Comparison of ENCODE assay signal across 17 cellular contexts in the genomic region with DNA sequence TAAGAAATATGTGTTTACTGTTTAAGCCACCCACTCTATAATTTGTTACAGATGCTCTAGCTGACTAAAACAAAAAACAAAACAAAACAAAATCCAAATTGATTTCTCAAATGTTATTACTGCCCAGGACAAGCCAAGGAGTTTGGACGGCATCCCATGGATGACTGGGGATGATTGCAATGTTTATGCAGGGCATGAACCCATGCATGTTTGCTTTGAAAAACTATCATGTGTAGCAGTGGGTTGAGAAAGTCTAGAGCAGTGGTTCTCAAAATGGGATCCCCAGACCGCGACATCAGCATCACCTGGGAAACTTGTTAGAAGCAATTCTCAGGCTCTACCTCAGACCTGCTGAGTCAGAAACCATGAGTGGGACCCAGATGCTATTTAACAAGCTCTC.
A peak's percentile ranks its signal among the peaks of the same experiment; 100 is the strongest.
DNase-seq lines count a peak whose midpoint lies in the region; ATAC-seq and TF ChIP-seq lines count a peak whose summit lies in the region.
"Had no signal": no experiment of that assay in that cellular context is flagged by ENCODE, and none has a peak within 500 bp of the region (broad histone marks: within the 10 kb centered on the region; RNA-seq: fewer than 3 reads in every experiment).

No MANE protein-coding gene starts in this region.

- H3K4me3 Mint-ChIP-seq in stimulated activated naive CD8-positive, alpha-beta T cell treated with anti-CD3 and anti-CD28 coated beads, Interleukin-15, amount 100 ng/mL, for 72 hours = no peak overlapping the region
- H3K4me3 Mint-ChIP-seq: CD8-positive, alpha-beta memory T cell had no signal

- intact Hi-C loops in posterior cingulate gyrus (cut with DNase I) (no loop called here), lower lobe of right lung (cut with DNase I) (no loop called here)

- peaks cover 12 to 19% of the 10 kb centered on the region in 2 donors for H3K9me3 Mint-ChIP-seq in stimulated activated naive CD8-positive, alpha-beta T cell treated with anti-CD3 and anti-CD28 coated beads, Interleukin-15, amount 100 ng/mL, for 72 hours

- H3K4me3 ChIP-seq in foreskin fibroblast (ENCODE audit: low read depth in 1 of 2, low read length in 2 of 2) (no peak overlapping the region), lower lobe of right lung (no peak overlapping the region)
- H3K4me3 ChIP-seq: BLaER1, PC-9 had no signal

- H3K9me3 ChIP-seq in lower lobe of right lung = peaks cover 4% of the 10 kb centered on the region

- H3K4me1 Mint-ChIP-seq in stimulated activated naive CD8-positive, alpha-beta T cell treated with anti-CD3 and anti-CD28 coated beads, Interleukin-15, amount 100 ng/mL, for 72 hours = no peaks in the 10 kb centered on the region
- H3K4me1 Mint-ChIP-seq: CD8-positive, alpha-beta memory T cell had no signal

- DNase-seq in GM03348 (ENCODE audit: low spot score) (peak; percentile 11), astrocyte of the hippocampus (ENCODE audit: low read depth, low spot score) (peak; percentile 3), foreskin fibroblast (peak; percentile 0 to 4), stromal cell of bone marrow (ENCODE audit: low read depth) (peak; percentile 20), posterior cingulate gyrus (no peak), lower lobe of right lung (no peak)
- no peak for DNase-seq in stimulated activated naive CD8-positive, alpha-beta T cell treated with anti-CD3 and anti-CD28 coated beads, Interleukin-15, amount 100 ng/mL, for 72 hours
- DNase-seq: ACHN; CD8-positive, alpha-beta memory T cell; GOT3; MV-4-11; NCI-H1436; NCI-H2029 treated with DMSO at 0.1 percent for 48 hours; NCI-H69; NK-92 treated with Interleukin-12 subunit alpha and Interleukin-12 subunit beta, amount 100 ng/mL, for 24 hours; PC-9 had no signal

- H3K27ac Mint-ChIP-seq in stimulated activated naive CD8-positive, alpha-beta T cell treated with anti-CD3 and anti-CD28 coated beads, Interleukin-15, amount 100 ng/mL, for 72 hours = peak overlapping the region in 1 of 2 donors; percentile 64
- H3K27ac Mint-ChIP-seq: CD8-positive, alpha-beta memory T cell had no signal

- H3K27me3 ChIP-seq in lower lobe of right lung (ENCODE audit: low read depth) = no peaks in the 10 kb centered on the region
- H3K27me3 ChIP-seq: BLaER1 had no signal

- H3K4me1 ChIP-seq in lower lobe of right lung = no peaks in the 10 kb centered on the region
- H3K4me1 ChIP-seq: BLaER1 had no signal

- peaks cover 4% of the 10 kb centered on the region for H3K27me3 Mint-ChIP-seq in stimulated activated naive CD8-positive, alpha-beta T cell treated with anti-CD3 and anti-CD28 coated beads, Interleukin-15, amount 100 ng/mL, for 72 hours

- H3K27ac ChIP-seq in lower lobe of right lung = no peak overlapping the region
- H3K27ac ChIP-seq: BLaER1, PC-9 had no signal

- no peaks in the 10 kb centered on the region for H3K36me3 ChIP-seq in lower lobe of right lung
- H3K36me3 ChIP-seq: BLaER1 had no signal

- TF ChIP-seq CTCF in foreskin fibroblast (IDR thresholded peaks at IDR 0.05; ENCODE audit: low read depth, low read length) (no peak), lower lobe of right lung (IDR thresholded peaks at IDR 0.05) (no peak)

- no peak for ATAC-seq in stimulated activated naive CD8-positive, alpha-beta T cell treated with anti-CD3 and anti-CD28 coated beads, Interleukin-15, amount 100 ng/mL, for 72 hours
- no peak for ATAC-seq in lower lobe of right lung

Comparison
In these comparisons a context has a peak if more than half of its experiments do, and no peak if none do; other contexts are left out.
1. DNase-seq: peak in GM03348 (single experiment), astrocyte of the hippocampus (single experiment), foreskin fibroblast (2 of 2) and stromal cell of bone marrow (single experiment); none in stimulated activated naive CD8-positive, alpha-beta T cell treated with anti-CD3 and anti-CD28 coated beads, Interleukin-15, amount 100 ng/mL, for 72 hours (0 of 2), posterior cingulate gyrus (0 of 10) and lower lobe of right lung (single experiment).